In genomic region chr19:44415553-44415952, GRCh38 we compare ENCODE assay signal across 2 cellular contexts. TPM values are rescaled to one million over a fixed set of nuclear protein-coding genes. Genes with fewer than 3 reads are reported as not detected.
"Had no signal": no experiment of that assay in that cellular context is flagged by ENCODE, and none has a peak within 500 bp of the region (broad histone marks: within the 10 kb centered on the region; RNA-seq: fewer than 3 reads in every experiment).

No MANE protein-coding gene starts in this region.

RNA-seq across cellular contexts. Expression of gene ZNF285, which starts 14.1 kb away (rescaled TPM):
- total RNA-seq: HT-29 had no signal

RNA-seq across cellular contexts. Expression of gene ZNF229, which starts 32.7 kb away (rescaled TPM):
- total RNA-seq: HT-29 had no signal

RNA-seq across cellular contexts. Expression of gene ZNF112, which starts 59.1 kb away (rescaled TPM):
- polyA plus RNA-seq: IgD-negative memory B cell had no signal
